In the genomic region with DNA sequence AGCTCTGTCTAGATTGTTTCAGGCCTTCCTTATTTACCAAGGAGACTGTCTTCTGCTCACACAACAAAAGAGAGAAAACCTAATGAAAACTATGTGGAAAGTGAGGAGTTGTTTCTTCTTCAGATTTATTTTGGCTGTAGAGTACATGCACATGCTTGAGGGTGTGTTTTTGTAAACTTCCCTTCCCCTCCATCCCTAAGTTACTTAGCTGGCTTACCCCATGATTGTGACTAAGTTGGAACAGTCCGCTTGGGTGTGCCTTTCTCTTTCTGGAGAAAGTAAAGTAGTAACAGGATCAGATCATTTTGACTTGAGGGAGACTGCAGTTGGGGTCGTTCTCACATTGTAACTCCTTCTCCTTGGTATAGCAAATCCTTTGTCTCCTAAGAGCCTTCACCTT, we compare ENCODE assay signal across 11 cellular contexts.
"Had no signal": no experiment of that assay in that cellular context is flagged by ENCODE, and none has a peak within 500 bp of the region (broad histone marks: within the 10 kb centered on the region; RNA-seq: fewer than 3 reads in every experiment).

No MANE protein-coding gene starts in this region.

- H3K36me3 ChIP-seq: HAP-1 had no signal

- FAIRE-seq: H1, H54 had no signal

- H2AFZ ChIP-seq: GM23248, GM23338 had no signal

- DNase-seq: GM23248, GOT3, H7, H9, HCEC 1CT, HFFc6 had no signal

- H3K4me3 Mint-ChIP-seq: GM23338, H9, HFFc6 had no signal

- ATAC-seq: GM23338, HCT116 had no signal

- H3K4me3 ChIP-seq: GM23248, GM23338, HAP-1 had no signal

- H3K4me2 ChIP-seq: GM23338 had no signal

- H3K9ac ChIP-seq: GM23248 had no signal

- H3K9me3 Mint-ChIP-seq: HFFc6 had no signal

- H3K9me3 ChIP-seq: HAP-1 had no signal

- H3K27ac Mint-ChIP-seq: GM23338, H9, HFFc6 had no signal

- H3K27ac ChIP-seq: GM23248 had no signal
